Comparison of ENCODE assay signal across 8 cellular contexts in the genomic region with DNA sequence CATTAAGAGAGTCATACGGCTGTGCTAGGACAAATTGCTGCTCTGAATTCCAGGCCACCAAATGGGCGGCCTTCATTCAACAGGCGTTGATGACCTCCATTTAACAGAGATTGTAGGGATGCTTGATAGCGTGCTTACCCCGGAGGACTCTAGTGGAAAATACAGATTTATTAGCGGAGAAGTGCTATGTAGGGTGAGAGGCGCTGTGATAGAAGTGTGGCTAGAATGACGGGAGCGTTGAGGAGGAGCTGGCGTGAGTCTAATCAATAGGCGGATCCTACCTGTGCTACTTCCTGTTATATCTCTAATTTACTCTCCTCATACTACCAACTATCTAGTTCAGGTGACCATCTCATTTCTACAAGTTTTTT. TPM values are rescaled to one million over a fixed set of nuclear protein-coding genes. Genes with fewer than 3 reads are reported as not detected.
DNase-seq lines count a peak whose midpoint lies in the region; ATAC-seq and TF ChIP-seq lines count a peak whose summit lies in the region.

No MANE protein-coding gene starts in this region.

- TF ChIP-seq CTCF in MCF 10A (IDR thresholded peaks at IDR 0.05; ENCODE audit: unreplicated experiment) (no peak), lung (IDR thresholded peaks at IDR 0.05; ENCODE audit: control extremely low read depth, extremely low read depth) (no peak), uterus (IDR thresholded peaks at IDR 0.05) (no peak)

- no peaks in the 10 kb centered on the region for H3K27me3 Mint-ChIP-seq in MCF 10A (ENCODE audit: insufficient read depth, unreplicated experiment)

- H3K27me3 ChIP-seq in HAP-1 (ENCODE audit: low read depth), result no peaks in the 10 kb centered on the region
- no peaks in the 10 kb centered on the region for H3K27me3 ChIP-seq in lung (ENCODE audit: control insufficient read depth, insufficient read depth)
- H3K27me3 ChIP-seq in uterus, result no peaks in the 10 kb centered on the region

- intact Hi-C loops in MCF 10A (cut with micrococcal nuclease), result no loop called here
- intact Hi-C loops in uterus (cut with DNase I; ENCODE audit: low total_unique reads), result no loop called here

- CTCF ChIA-PET in MCF 10A (lab: Yijun Ruan, JAX), result interaction anchor here (0.7 kb wide), 1 partner anchor 10 kb away, joined by 3 read pairs; no protein-coding TSS in a partner anchor

- POLR2A ChIA-PET in MCF 10A (lab: Yijun Ruan, JAX), result interaction anchor here (0.6 to 1.4 kb wide), 10 partner anchors 12 to 378 kb away, joined by 3 to 9 read pairs (median 3); a partner anchor contains a TSS

- ATAC-seq in lung (ENCODE audit: insufficient read depth, low FRiP score) (no peak), GM19035 (IDR thresholded peaks at IDR 0.05; ENCODE audit: unreplicated experiment) (no peak)

- peak overlapping the region; percentile 97 for H3K4me3 Mint-ChIP-seq in MCF 10A (ENCODE audit: unreplicated experiment)

- peaks cover 24% of the 10 kb centered on the region for H3K36me3 Mint-ChIP-seq in MCF 10A (ENCODE audit: insufficient read depth, unreplicated experiment)

- H3K27ac Mint-ChIP-seq in MCF 10A (ENCODE audit: low read depth, unreplicated experiment), result peak overlapping the region; percentile 90

- WGBS in lung, 2 donors, result 0 to 1% methylated on average over 11 of the region's 11 CpGs

- H3K9me3 ChIP-seq in HAP-1, result no peaks in the 10 kb centered on the region
- H3K9me3 ChIP-seq in lung (ENCODE audit: control insufficient read depth in 2 of 2, insufficient read depth in 1 of 2, low read length in 1 of 2), result no peaks in the 10 kb centered on the region
- no peaks in the 10 kb centered on the region for H3K9me3 ChIP-seq in uterus

- in situ Hi-C loops in HAP-1 (cut with MboI; ENCODE audit: low sequenced_read_pairs), result no loop called here

- H3K36me3 ChIP-seq in HAP-1 (replicated peaks) (peaks cover 11% of the 10 kb centered on the region), lung (ENCODE audit: control insufficient read depth in 2 of 2, insufficient read depth in 2 of 2, low read length in 2 of 2) (peaks cover 0 to 8% of the 10 kb centered on the region in 2 donors), uterus (no peaks in the 10 kb centered on the region)

- H3K27ac ChIP-seq in lung (ENCODE audit: low read depth in 1 of 2, low read length in 1 of 2) (peak overlapping the region in 1 of 2 donors; percentile 84), uterus (peak overlapping the region; percentile 87 to 88)

- TF ChIP-seq POLR2A in uterus (IDR thresholded peaks at IDR 0.05), result no peak

- H3K4me3 ChIP-seq in HAP-1 (peak overlapping the region; percentile 85), lung (peak overlapping the region; percentile 96), uterus (peak overlapping the region; percentile 91 to 95)

- TSS peak; percentile 48 for BruUV-seq in MCF 10A (replicated peaks; lab: Mats Ljungman, UMichigan)

- peaks cover 22% of the 10 kb centered on the region for H3K4me1 Mint-ChIP-seq in MCF 10A (ENCODE audit: insufficient read depth, unreplicated experiment)

- no peaks in the 10 kb centered on the region for H3K9me3 Mint-ChIP-seq in MCF 10A (ENCODE audit: unreplicated experiment)

- peaks cover 8% of the 10 kb centered on the region for H3K4me1 ChIP-seq in HAP-1
- peaks cover 7% of the 10 kb centered on the region in 2 donors for H3K4me1 ChIP-seq in lung (ENCODE audit: control insufficient read depth in 2 of 2, insufficient read depth in 2 of 2, low read length in 2 of 2)
- H3K4me1 ChIP-seq in uterus, result peaks cover 0 to 7% of the 10 kb centered on the region in 2 donors

- peak; percentile 11 for DNase-seq in DMS153 treated with DMSO at 0.1 percent for 48 hours (lab: John Stamatoyannopoulos, UW; ENCODE audit: unreplicated experiment)
- no peak for DNase-seq in DMS153 (lab: John Stamatoyannopoulos, UW)
- peak; percentile 36 to 42 for DNase-seq in HAP-1 (ENCODE audit: low spot score in 2 of 2)
- peak; percentile 45 for DNase-seq in NCI-H748 (lab: John Stamatoyannopoulos, UW; ENCODE audit: unreplicated experiment)
- peak; percentile 21 for DNase-seq in MCF 10A (ENCODE audit: unreplicated experiment)
- DNase-seq in lung (ENCODE audit: low spot score), result no peak
- DNase-seq in uterus, result no peak

RNA-seq across cellular contexts. Expression of a gene that starts 0.7 kb away (rescaled TPM):
- total RNA-seq in MCF 10A (2022), result 63.8 and 69.0 TPM in 2 replicates
- total RNA-seq in lung, result 10 to 100 TPM; 30.9 to 48.7 TPM
- polyA plus RNA-seq in lung, result 10 to 100 TPM; 21.8 to 34.5 TPM
- total RNA-seq in uterus, result 10 to 100 TPM; 40.9 to 66.9 (median 55.9) TPM

RNA-seq across cellular contexts. Expression of a gene that starts 15.1 kb away (rescaled TPM):
- 0.86 and 1.3 TPM in 2 replicates for total RNA-seq in MCF 10A (2022)
- total RNA-seq in lung, result 1 to 10 TPM in 1 of 2 donors, under 1 TPM in 1; 0.63 to 2.1 TPM
- 1 to 10 TPM; 1.5 to 1.9 TPM for polyA plus RNA-seq in lung
- total RNA-seq in uterus, result 1 to 10 TPM in 2 of 4 donors, under 1 TPM in 1, not detected in 1; 0.29 to 1.9 (median 1.4) TPM

Comparison
In these comparisons a context has a peak if more than half of its experiments do, and no peak if none do; other contexts are left out.
1. DNase-seq: peak in DMS153 treated with DMSO at 0.1 percent for 48 hours (single experiment), HAP-1 (2 of 2), NCI-H748 (single experiment) and MCF 10A (single experiment); none in DMS153 (single experiment), lung (single experiment) and uterus (0 of 2).
2. Peak in every context shown above with its lines, with median percentiles within 50 percentile points of each other: H3K4me3 ChIP-seq.